1 cellular context compared by ENCODE assay signal in genomic region chr2:140440815-140441214, GRCh38.
A peak's percentile ranks its signal among the peaks of the same experiment; 100 is the strongest.
TF ChIP-seq lines count a peak whose summit lies in the region.

No MANE protein-coding gene starts in this region.

TF ChIP-seq in HEK293, 187 proteins besides CTCF, POLR2A, EP300 and RAD21 (continued from another document):
- no peak for TF ChIP-seq ZSCAN18 (tag by site-specific recombination; IDR thresholded peaks at IDR 0.05)
- no peak for TF ChIP-seq ZNF16 (tag by site-specific recombination; IDR thresholded peaks at IDR 0.05; ENCODE audit: low read depth)
- no peak for TF ChIP-seq GLIS2 (tag by site-specific recombination; IDR thresholded peaks at IDR 0.05)
- 0 out of 2 replicates have a peak, but pooled peaks have one; percentile 6 for TF ChIP-seq PRDM6 (tag by site-specific recombination; IDR thresholded peaks at IDR 0.05)
- TF ChIP-seq ZNF843 (tag by site-specific recombination; IDR thresholded peaks at IDR 0.05) = peak; percentile 50; the same call in 1 of the 2 replicates
- TF ChIP-seq ZNF555 (tag by site-specific recombination; conservative IDR thresholded peaks at IDR 0.05) = no peak
- TF ChIP-seq BCL6B (tag by site-specific recombination; IDR thresholded peaks at IDR 0.05) = no peak
